In the genomic region with DNA sequence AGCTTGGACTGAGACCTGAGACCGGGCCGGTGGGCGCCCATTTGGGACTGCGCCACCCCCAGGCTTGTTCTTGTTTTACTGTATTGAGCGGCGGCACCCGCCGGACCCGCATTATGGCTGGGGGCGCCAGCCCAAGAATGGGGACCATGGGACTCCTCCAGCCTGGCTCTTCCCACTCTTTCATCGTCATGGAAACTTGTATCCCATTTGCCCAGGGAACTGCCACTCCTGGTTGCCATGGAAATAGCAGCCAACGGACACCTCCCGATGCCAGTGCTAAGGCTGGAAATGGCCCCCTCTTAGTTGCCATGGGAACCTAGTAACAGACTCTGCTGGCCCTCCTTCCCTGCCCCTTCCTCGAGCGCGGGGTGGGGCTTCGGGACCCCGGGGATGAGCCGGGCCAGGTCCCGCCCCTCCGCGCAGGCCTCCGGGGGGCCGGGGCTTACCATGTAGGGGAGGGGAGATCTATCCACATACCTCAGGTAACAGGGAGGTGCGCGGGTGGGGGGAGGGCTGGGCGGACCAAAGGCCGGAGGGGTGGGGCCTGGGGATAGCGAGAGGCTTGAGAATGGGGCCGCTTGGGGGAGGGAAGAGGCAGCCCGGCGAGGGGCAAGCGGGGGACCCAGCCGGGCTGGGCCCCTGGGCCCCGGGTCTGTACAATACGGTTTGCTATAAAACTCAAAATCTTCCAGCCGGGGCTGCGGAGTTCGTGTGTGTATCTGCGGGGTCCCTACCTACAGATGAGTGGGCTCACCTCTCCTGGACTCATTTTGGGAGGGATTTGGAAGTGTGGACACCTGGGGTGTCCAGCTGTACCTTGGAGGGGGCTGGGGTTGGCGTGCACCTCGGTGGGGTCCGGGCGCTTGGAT, we compare ENCODE assay signal across 8 cellular contexts. TPM values are rescaled to one million over a fixed set of nuclear protein-coding genes. Genes with fewer than 3 reads are reported as not detected.
DNase-seq lines count a peak whose midpoint lies in the region; ATAC-seq, FAIRE-seq and TF ChIP-seq lines count a peak whose summit lies in the region.

No MANE protein-coding gene starts in this region.

- peak; percentile 5 for ATAC-seq in HG03103 (IDR thresholded peaks at IDR 0.05; ENCODE audit: low read depth, unreplicated experiment)

- H3K36me3 ChIP-seq in kidney epithelial cell (ENCODE audit: control insufficient read depth, insufficient read depth, low read length) (peaks cover 7% of the 10 kb centered on the region), small intestine (ENCODE audit: control insufficient read depth in 2 of 2, insufficient read depth in 2 of 2, low read length in 2 of 2) (no peaks in the 10 kb centered on the region)

- H3K9me3 ChIP-seq in small intestine (ENCODE audit: control insufficient read depth, low read depth), result no peaks in the 10 kb centered on the region

- FAIRE-seq in RCC 7860 (lab: Jason Lieb, UNC) (no peak), small intestine (lab: Jason Lieb, UNC) (no peak)

- H3K27ac ChIP-seq in coronary artery (peak overlapping the region; percentile 90 to 94), small intestine (ENCODE audit: low read depth in 1 of 2, low read length in 1 of 2) (peak overlapping the region; percentile 60 to 75)

- H3K4me3 ChIP-seq in coronary artery, result peak overlapping the region; percentile 91
- peak overlapping the region; percentile 78 for H3K4me3 ChIP-seq in kidney epithelial cell (ENCODE audit: low read depth, low read length)
- H3K4me3 ChIP-seq in small intestine (ENCODE audit: low read depth in 1 of 2, low read length in 2 of 2), result peak overlapping the region; percentile 82 to 90

- DNase-seq in NCI-H510A (lab: John Stamatoyannopoulos, UW) (peak; percentile 43), NCI-H510A treated with DMSO at 0.1 percent for 48 hours (lab: John Stamatoyannopoulos, UW) (no peak), RCC 7860 (ENCODE audit: low spot score) (peak; percentile 81), coronary artery (ENCODE audit: low spot score) (peak; percentile 96), kidney epithelial cell (ENCODE audit: low read depth) (peak; percentile 96), small intestine (peak; percentile 58)
- no peak for DNase-seq in stimulated activated naive CD4-positive, alpha-beta T cell treated with Interleukin-2 at 50 U/mL for 16 hours (lab: John Stamatoyannopoulos, UW)

- no peaks in the 10 kb centered on the region for H3K27me3 ChIP-seq in kidney epithelial cell (ENCODE audit: control insufficient read depth, insufficient read depth, low read length)
- no peaks in the 10 kb centered on the region for H3K27me3 ChIP-seq in small intestine (ENCODE audit: control insufficient read depth in 2 of 2, insufficient read depth in 2 of 2, low read length in 2 of 2)

- 15 to 22% (median 19%) methylated on average over 42 to 44 of the region's 44 CpGs for WGBS in small intestine, 3 donors

- TF ChIP-seq CTCF in coronary artery (IDR thresholded peaks at IDR 0.05), result no peak
- TF ChIP-seq CTCF in kidney epithelial cell (IDR thresholded peaks at IDR 0.05; ENCODE audit: insufficient read depth, low read length, poor library complexity, severe bottlenecking), result no peak

- H3K4me1 ChIP-seq in small intestine (ENCODE audit: control insufficient read depth in 2 of 2, insufficient read depth in 1 of 2, low read depth in 1 of 2, low read length in 1 of 2), result no peaks in the 10 kb centered on the region

RNA-seq across cellular contexts. Expression of a gene that starts 0.5 kb away (rescaled TPM):
- total RNA-seq in kidney epithelial cell, result 35.3 and 37.9 TPM in 2 replicates
- polyA plus RNA-seq in small intestine, result 10 to 100 TPM in 1 of 3 donors, 1 to 10 TPM in 2; 6.2 to 10.5 (median 6.7) TPM

RNA-seq across cellular contexts. Expression of a gene that starts 9.2 kb away (rescaled TPM):
- 7.2 TPM in 2 replicates for total RNA-seq in kidney epithelial cell
- polyA plus RNA-seq in small intestine, result 10 to 100 TPM in 1 of 3 donors, 1 to 10 TPM in 2; 6.9 to 10.3 (median 7.8) TPM

RNA-seq across cellular contexts. Expression of a gene that starts 24.9 kb away (rescaled TPM):
- 36.4 and 37.9 TPM in 2 replicates for total RNA-seq in kidney epithelial cell
- polyA plus RNA-seq in small intestine, result 10 to 100 TPM in 1 of 3 donors, 1 to 10 TPM in 2; 8.7 to 26.3 (median 9.7) TPM

RNA-seq across cellular contexts. Expression of a gene that starts 36.7 kb away (rescaled TPM):
- total RNA-seq in kidney epithelial cell, result 11.5 and 13.8 TPM in 2 replicates
- 10 to 100 TPM; 15.9 to 48.9 (median 29.5) TPM for polyA plus RNA-seq in small intestine

RNA-seq across cellular contexts. Expression of a gene that starts 51.9 kb away (rescaled TPM):
- total RNA-seq in kidney epithelial cell, result 1.4 and 2.1 TPM in 2 replicates
- 1 to 10 TPM in 1 of 3 donors, not detected in 2; 1.1 TPM for polyA plus RNA-seq in small intestine

Comparison
In these comparisons a context has a peak if more than half of its experiments do, and no peak if none do; other contexts are left out.
1. DNase-seq: peak in NCI-H510A (single experiment), RCC 7860 (single experiment), coronary artery (single experiment), kidney epithelial cell (single experiment) and small intestine (single experiment); none in NCI-H510A treated with DMSO at 0.1 percent for 48 hours (single experiment) and stimulated activated naive CD4-positive, alpha-beta T cell treated with Interleukin-2 at 50 U/mL for 16 hours (single experiment).
2. Peak in every context shown above with its lines, with median percentiles within 50 percentile points of each other: H3K4me3 ChIP-seq.